Comparison of ENCODE assay signal across 23 cellular contexts in the genomic region with DNA sequence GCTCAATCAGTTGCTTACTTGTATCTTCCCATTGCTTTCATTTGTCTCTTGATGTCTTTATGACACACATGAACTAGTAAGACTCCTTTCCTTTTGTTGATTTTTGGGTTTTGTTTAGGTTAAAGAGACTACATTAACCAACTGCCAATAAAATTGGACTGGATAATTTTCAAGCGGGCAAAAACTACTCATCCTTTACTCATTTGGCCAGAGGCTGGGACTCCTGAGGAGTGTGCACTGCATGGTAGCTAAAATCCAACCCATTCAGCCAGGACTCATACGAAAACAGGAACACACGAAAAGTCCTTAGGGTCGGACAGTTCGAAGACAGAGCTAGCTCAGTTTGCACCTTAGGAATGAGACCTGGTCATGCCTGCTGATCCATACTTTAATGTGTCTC. TPM values are rescaled to one million over a fixed set of nuclear protein-coding genes. Genes with fewer than 3 reads are reported as not detected.
DNase-seq lines count a peak whose midpoint lies in the region; ATAC-seq and TF ChIP-seq lines count a peak whose summit lies in the region.
"Had no signal": no experiment of that assay in that cellular context is flagged by ENCODE, and none has a peak within 500 bp of the region (broad histone marks: within the 10 kb centered on the region; RNA-seq: fewer than 3 reads in every experiment).

No MANE protein-coding gene starts in this region.

- no peaks in the 10 kb centered on the region for H3K9me3 Mint-ChIP-seq in nephron progenitor cell

- no peak for TF ChIP-seq CTCF in nephron progenitor cell (IDR thresholded peaks at IDR 0.05)
- no peak for TF ChIP-seq CTCF in GM20000 (IDR thresholded peaks at IDR 0.05; ENCODE audit: extremely low read depth, missing control alignments)

- peaks cover 29% of the 10 kb centered on the region for H3K27me3 Mint-ChIP-seq in nephron progenitor cell (ENCODE audit: low read depth, poor library complexity)

- no peak overlapping the region for H3K4me3 Mint-ChIP-seq in nephron progenitor cell

- no peak for ATAC-seq in GM18517 (IDR thresholded peaks at IDR 0.05; ENCODE audit: unreplicated experiment)
- ATAC-seq: GM12878, Panc1 had no signal

- DNase-seq in ELR (ENCODE audit: low read depth) (peak; percentile 69), RPMI7951 (ENCODE audit: low read depth) (peak; percentile 17), epithelial cell of prostate (ENCODE audit: low read depth, low spot score) (no peak), nephron progenitor cell (no peak), GM19238 (ENCODE audit: insufficient read length, low spot score) (no peak), GM20000 (ENCODE audit: low spot score) (no peak)
- DNase-seq: C1 segment of cervical spinal cord, DMS79 treated with DMSO at 0.1 percent for 48 hours, GDM1, H7, Karpas-422, NCI-H1105 treated with DMSO at 0.1 percent for 48 hours, NCI-H1694 treated with DMSO at 0.1 percent for 48 hours, NCI-H2107, NCI-H2227 treated with DMSO at 0.1 percent for 48 hours, NCI-H524 treated with DMSO at 0.1 percent for 48 hours, SHP77 had no signal

- peaks cover 8% of the 10 kb centered on the region for H3K36me3 Mint-ChIP-seq in nephron progenitor cell (ENCODE audit: low read depth)

- H3K27ac Mint-ChIP-seq in nephron progenitor cell: peak overlapping the region; percentile 34

- peak overlapping the region; percentile 69 for H3K27ac ChIP-seq in epithelial cell of prostate

- H3K4me1 Mint-ChIP-seq in nephron progenitor cell: peaks cover 31% of the 10 kb centered on the region

RNA-seq across cellular contexts. Expression of a gene that starts 6.0 kb away (rescaled TPM):
- not detected in 2 replicates for total RNA-seq in RPMI7951 (2014; rRNA removed; shearing (Covaris generic))
- total RNA-seq: A673, GM12878, H7, HT-29, IMR-90 had no signal

Comparison
In these comparisons a context has a peak if more than half of its experiments do, and no peak if none do; other contexts are left out.
1. DNase-seq: peak in ELR (single experiment) and RPMI7951 (single experiment); none in epithelial cell of prostate (single experiment), nephron progenitor cell (single experiment), GM19238 (single experiment) and GM20000 (single experiment).